8 cellular contexts compared by ENCODE assay signal in the genomic region with DNA sequence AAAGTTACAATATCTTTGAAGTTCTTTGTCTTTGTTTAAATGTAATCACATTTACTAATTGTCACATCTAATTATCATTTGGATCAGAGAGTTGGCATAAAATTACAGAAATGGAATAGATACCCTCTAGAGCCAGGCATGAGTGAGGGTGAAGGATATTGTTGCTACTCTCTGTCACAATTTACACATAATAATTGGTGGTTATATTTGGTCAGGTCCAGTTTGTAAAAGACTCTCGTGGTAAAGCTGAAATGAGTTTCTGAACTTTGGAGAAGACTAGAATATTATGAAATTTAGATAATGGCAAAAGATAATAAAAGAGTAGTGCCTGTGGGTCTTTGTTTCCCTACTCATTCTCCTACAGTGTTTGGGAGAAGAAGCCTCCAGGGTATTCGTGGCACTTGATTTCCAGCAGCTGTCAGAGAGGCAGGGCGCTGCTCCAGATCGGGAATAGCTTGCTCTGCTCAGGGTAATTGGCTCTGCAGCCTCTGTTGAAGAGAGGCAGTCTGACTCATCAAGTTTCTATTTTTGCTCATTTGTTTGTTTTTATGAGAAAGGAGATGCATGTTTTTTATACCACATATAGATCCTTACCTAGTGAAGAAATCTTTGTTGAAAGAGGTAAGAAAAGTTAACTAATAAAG.
A peak's percentile ranks its signal among the peaks of the same experiment; 100 is the strongest.
DNase-seq lines count a peak whose midpoint lies in the region; ATAC-seq, FAIRE-seq and TF ChIP-seq lines count a peak whose summit lies in the region.
"Had no signal": no experiment of that assay in that cellular context is flagged by ENCODE, and none has a peak within 500 bp of the region (broad histone marks: within the 10 kb centered on the region; RNA-seq: fewer than 3 reads in every experiment).

No MANE protein-coding gene starts in this region.

- H3K27me3 ChIP-seq in left ventricle myocardium inferior (ENCODE audit: low read depth) (no peaks in the 10 kb centered on the region), skeletal muscle tissue (ENCODE audit: control insufficient read depth in 3 of 3, insufficient read depth in 3 of 3, low read length in 3 of 3) (no peaks in the 10 kb centered on the region)
- H3K27me3 ChIP-seq in naive thymus-derived CD4-positive, alpha-beta T cell (ENCODE audit: control insufficient read depth in 2 of 2, insufficient read depth in 2 of 2, low read length in 2 of 2) = no peaks in the 10 kb centered on the region
- H3K27me3 ChIP-seq: breast epithelium had no signal

- POLR2A ChIA-PET in naive thymus-derived CD4-positive, alpha-beta T cell (lab: Charles Lee) = no interaction called here

- no peaks in the 10 kb centered on the region for H3K27me3 Mint-ChIP-seq in naive thymus-derived CD4-positive, alpha-beta T cell
- H3K27me3 Mint-ChIP-seq in CD14-positive monocyte (ENCODE audit: low read depth in 3 of 3) = no peaks in the 10 kb centered on the region

- H3K4me3 ChIP-seq in left ventricle myocardium inferior (no peak overlapping the region), skeletal muscle tissue (ENCODE audit: low read length in 3 of 3) (peak overlapping the region in 1 of 3 donors; percentile 9)
- H3K4me3 ChIP-seq in naive thymus-derived CD4-positive, alpha-beta T cell (ENCODE audit: low read length) = no peak overlapping the region
- H3K4me3 ChIP-seq: breast epithelium had no signal

- H3K9me3 ChIP-seq in left ventricle myocardium inferior (replicated peaks) = no peaks in the 10 kb centered on the region
- no peaks in the 10 kb centered on the region for H3K9me3 ChIP-seq in skeletal muscle tissue (ENCODE audit: control insufficient read depth in 3 of 3, low read length in 3 of 3)
- H3K9me3 ChIP-seq in naive thymus-derived CD4-positive, alpha-beta T cell (ENCODE audit: control insufficient read depth in 2 of 3, low read length in 3 of 3) = no peaks in the 10 kb centered on the region
- H3K9me3 ChIP-seq: breast epithelium had no signal

- no peak overlapping the region for H3K4me3 Mint-ChIP-seq in naive thymus-derived CD4-positive, alpha-beta T cell
- H3K4me3 Mint-ChIP-seq in CD14-positive monocyte = no peak overlapping the region

- intact Hi-C loops in left ventricle myocardium inferior (cut with micrococcal nuclease) (no loop called here), CD14-positive monocyte (cut with micrococcal nuclease) (no loop called here)
- intact Hi-C loops in naive thymus-derived CD4-positive, alpha-beta T cell (cut with micrococcal nuclease) = no loop called here

- no peak overlapping the region for H3K27ac Mint-ChIP-seq in naive thymus-derived CD4-positive, alpha-beta T cell
- no peak overlapping the region for H3K27ac Mint-ChIP-seq in CD14-positive monocyte

- no peaks in the 10 kb centered on the region for H3K36me3 Mint-ChIP-seq in naive thymus-derived CD4-positive, alpha-beta T cell
- no peaks in the 10 kb centered on the region for H3K36me3 Mint-ChIP-seq in CD14-positive monocyte

- FAIRE-seq in HTR-8/SVneo (lab: Jason Lieb, UNC) = no peak

- H3K4me1 Mint-ChIP-seq in naive thymus-derived CD4-positive, alpha-beta T cell = no peaks in the 10 kb centered on the region
- H3K4me1 Mint-ChIP-seq in CD14-positive monocyte = no peaks in the 10 kb centered on the region

- ATAC-seq in GM19395 (IDR thresholded peaks at IDR 0.05; ENCODE audit: unreplicated experiment) = no peak
- no peak for ATAC-seq in naive thymus-derived CD4-positive, alpha-beta T cell

- H3K9ac ChIP-seq in skeletal muscle tissue (ENCODE audit: low read depth in 1 of 3, low read length in 3 of 3) = no peak overlapping the region

- H3K36me3 ChIP-seq in left ventricle myocardium inferior (no peaks in the 10 kb centered on the region), skeletal muscle tissue (ENCODE audit: control insufficient read depth in 3 of 3, insufficient read depth in 3 of 3, low read length in 3 of 3) (no peaks in the 10 kb centered on the region)
- no peaks in the 10 kb centered on the region for H3K36me3 ChIP-seq in naive thymus-derived CD4-positive, alpha-beta T cell (ENCODE audit: control insufficient read depth in 2 of 3, insufficient read depth in 3 of 3, low read length in 3 of 3)
- H3K36me3 ChIP-seq: breast epithelium had no signal

- peaks cover 20% of the 10 kb centered on the region for H3K4me1 ChIP-seq in left ventricle myocardium inferior
- peaks cover 0 to 4% (median 3%) of the 10 kb centered on the region in 3 donors for H3K4me1 ChIP-seq in skeletal muscle tissue (ENCODE audit: control insufficient read depth in 3 of 3, insufficient read depth in 3 of 3, low read length in 3 of 3)
- H3K4me1 ChIP-seq in naive thymus-derived CD4-positive, alpha-beta T cell (ENCODE audit: control insufficient read depth in 2 of 2, insufficient read depth in 2 of 2, low read length in 2 of 2) = no peaks in the 10 kb centered on the region
- H3K4me1 ChIP-seq: breast epithelium had no signal

- DNase-seq in HTR-8/SVneo (ENCODE audit: insufficient read length, low spot score) (peak; percentile 53), SHP77 treated with DMSO at 0.1 percent for 48 hours (lab: John Stamatoyannopoulos, UW) (peak; percentile 67), left ventricle myocardium inferior (peak; percentile 57), CD14-positive monocyte (ENCODE audit: low spot score) (no peak)
- DNase-seq in naive thymus-derived CD4-positive, alpha-beta T cell = no peak

- TF ChIP-seq CTCF in left ventricle myocardium inferior (IDR thresholded peaks at IDR 0.05; ENCODE audit: borderline replicate concordance) = no peak
- TF ChIP-seq CTCF in CD14-positive monocyte (IDR thresholded peaks at IDR 0.05) = no peak

- peaks cover 0 to 14% (median 3%) of the 10 kb centered on the region in 11 donors for H3K9me3 Mint-ChIP-seq in naive thymus-derived CD4-positive, alpha-beta T cell
- H3K9me3 Mint-ChIP-seq in CD14-positive monocyte = peaks cover 0 to 11% (median 2%) of the 10 kb centered on the region in 7 donors

- CTCF ChIA-PET in naive thymus-derived CD4-positive, alpha-beta T cell (lab: Charles Lee) = no interaction called here

- H3K27ac ChIP-seq in left ventricle myocardium inferior (replicated peaks) = peak overlapping the region; percentile 20
- peak overlapping the region; percentile 76 for H3K27ac ChIP-seq in skeletal muscle tissue (ENCODE audit: low read depth, low read length)
- H3K27ac ChIP-seq in naive thymus-derived CD4-positive, alpha-beta T cell (ENCODE audit: low read depth, low read length) = no peak overlapping the region
- H3K27ac ChIP-seq: breast epithelium had no signal

Comparison
In these comparisons a context has a peak if more than half of its experiments do, and no peak if none do; other contexts are left out.
1. DNase-seq: peak in HTR-8/SVneo (single experiment), SHP77 treated with DMSO at 0.1 percent for 48 hours (single experiment) and left ventricle myocardium inferior (single experiment); none in naive thymus-derived CD4-positive, alpha-beta T cell (0 of 9) and CD14-positive monocyte (single experiment).